ENCODE assay signal across 27 cellular contexts in genomic region chr11:67237574-67237973, GRCh38.
"Had no signal": no experiment of that assay in that cellular context is flagged by ENCODE, and none has a peak within 500 bp of the region (broad histone marks: within the 10 kb centered on the region; RNA-seq: fewer than 3 reads in every experiment).

No MANE protein-coding gene starts in this region.

- H3K36me3 ChIP-seq: neural progenitor cell, ovary, uterus had no signal

- H3K9me3 ChIP-seq: ovary, psoas muscle, right lobe of liver, sigmoid colon, suprapubic skin, testis, tibial artery, transverse colon, upper lobe of right lung, uterus had no signal

- ATAC-seq: natural killer cell; psoas muscle; right cardiac atrium; right lobe of liver; stimulated activated memory B cell treated with anti-CD40 and anti-IgM and Interleukin-4, amounts not matched to agents 10 μg/mL and 1 μg/mL and 100 μg/mL, for 72 hours; stimulated activated naive CD8-positive, alpha-beta T cell treated with anti-CD3 and anti-CD28 coated beads, Interleukin-15, amount 100 ng/mL, for 72 hours; stimulated activated naive CD8-positive, alpha-beta T cell treated with anti-CD3 and anti-CD28 coated beads, Interleukin-15, Interleukin-2, amounts not matched to agents 100 U/mL and 50 U/mL, for 24 hours; upper lobe of right lung had no signal

- H2AFZ ChIP-seq: neural progenitor cell, parathyroid adenoma had no signal

- H3K27me3 ChIP-seq: neural progenitor cell, ovary, right lobe of liver, sigmoid colon, suprapubic skin, testis, tibial artery, transverse colon, upper lobe of right lung, uterus had no signal

- H3K4me3 ChIP-seq: neural progenitor cell, ovary, psoas muscle, right lobe of liver, sigmoid colon, suprapubic skin, testis, tibial artery, transverse colon, upper lobe of right lung, uterus had no signal

- DNase-seq: natural killer cell; occipital lobe; ovary; posterior cingulate gyrus; psoas muscle; right cardiac atrium; right lobe of liver; sigmoid colon; small intestine; stimulated activated CD4-positive, alpha-beta T cell treated with anti-CD3 and anti-CD28 coated beads, Interleukin-15, amount 100 ng/mL, for 24 hours; stimulated activated CD4-positive, alpha-beta T cell treated with anti-CD3 and anti-CD28 coated beads, Interleukin-2, amount 100 ng/mL, for 24 hours; stimulated activated CD4-positive, alpha-beta T cell treated with anti-CD3 and anti-CD28 coated beads, Interleukin-2, amount 100 ng/mL, for 48 hours; stimulated activated CD4-positive, alpha-beta T cell treated with anti-CD3 and anti-CD28 coated beads, Interleukin-4, amount 100 ng/mL, for 4 hours; stimulated activated CD8-positive, alpha-beta memory T cell treated with anti-CD3 and anti-CD28 coated beads, Interleukin-4, amount 100 ng/mL, for 48 hours; stimulated activated naive CD4-positive, alpha-beta T cell; stimulated activated naive CD8-positive, alpha-beta T cell treated with anti-CD3 and anti-CD28 coated beads, Interleukin-15, amount 100 ng/mL, for 72 hours; stimulated activated naive CD8-positive, alpha-beta T cell treated with anti-CD3 and anti-CD28 coated beads, Interleukin-15, Interleukin-2, amounts not matched to agents 100 U/mL and 50 U/mL, for 24 hours; substantia nigra; testis; tibial artery; transverse colon; upper lobe of right lung; uterus had no signal

- H3K9ac ChIP-seq: neural progenitor cell, parathyroid adenoma had no signal

- H3K27ac ChIP-seq: neural progenitor cell, ovary, right lobe of liver, suprapubic skin, testis, tibial artery, upper lobe of right lung, uterus had no signal

- FAIRE-seq: small intestine had no signal
